In the genomic region with DNA sequence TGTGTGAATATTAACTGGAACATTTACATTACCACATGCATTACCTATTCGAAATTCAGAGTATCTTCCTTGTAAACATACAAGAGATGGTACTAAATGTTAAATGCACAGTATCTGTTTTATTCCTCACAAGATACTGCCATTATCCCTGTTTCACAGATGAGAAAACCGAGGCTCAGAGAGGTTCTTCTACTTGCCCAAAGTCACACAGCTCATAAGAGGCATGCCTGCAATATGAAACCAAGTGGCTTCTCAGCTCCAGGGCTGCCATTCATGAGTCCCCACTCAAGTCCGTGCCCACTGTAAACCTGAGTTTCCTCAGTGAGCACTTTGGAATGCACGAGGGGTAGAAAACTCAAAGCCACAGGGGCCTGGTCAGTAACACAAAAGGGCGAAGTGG, we compare ENCODE assay signal across 1 cellular context.
TF ChIP-seq lines count a peak whose summit lies in the region.

No MANE protein-coding gene starts in this region.

TF ChIP-seq in H1, 55 proteins besides CTCF, POLR2A, EP300 and RAD21:
- TF ChIP-seq KDM1A (IDR thresholded peaks at IDR 0.05; ENCODE audit: borderline replicate concordance, low read length) (peak; percentile 64; the same call in 1 of the 2 replicates), USF2 (IDR thresholded peaks at IDR 0.05; ENCODE audit: low read length) (no peak)
TF ChIP-seq in H1: peak in this region for 1.
